ENCODE assay signal across 16 cellular contexts in the genomic region with DNA sequence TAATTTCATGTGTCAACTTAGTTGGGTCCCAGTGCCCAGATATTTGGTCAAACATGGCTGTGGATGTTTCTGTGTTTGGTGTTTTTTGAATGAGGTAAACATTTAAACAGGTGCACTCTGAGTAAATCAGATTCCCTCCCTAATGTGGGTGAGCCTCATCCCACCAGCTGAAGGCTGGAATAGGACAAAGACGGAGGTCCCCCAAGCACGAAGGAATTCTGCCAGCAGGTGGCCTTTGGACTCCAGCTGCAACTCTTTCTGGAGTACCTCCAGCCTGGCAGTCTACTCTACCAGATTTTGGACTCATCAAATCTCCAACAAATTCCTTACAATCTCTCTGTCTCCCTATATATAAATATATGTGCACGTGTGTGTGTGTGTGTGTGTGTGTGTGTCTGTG.
"Had no signal": no experiment of that assay in that cellular context is flagged by ENCODE, and none has a peak within 500 bp of the region (broad histone marks: within the 10 kb centered on the region; RNA-seq: fewer than 3 reads in every experiment).

No MANE protein-coding gene starts in this region.

- DNase-seq: activated CD4-positive, alpha-beta T cell treated with anti-CD3 and anti-CD28 coated beads, Interleukin-2, amount 50 U/mL, for 1 hour; activated T-cell treated with anti-CD3 and anti-CD28 coated beads, Interleukin-2, amount 50 U/mL, for 1 hour; amniotic stem cell; caudate nucleus; effector CD4-positive, alpha-beta T cell; foreskin fibroblast; hippocampal formation; left ventricle myocardium inferior; naive thymus-derived CD8-positive, alpha-beta T cell; retina had no signal

- H3K36me3 Mint-ChIP-seq: activated naive CD4-positive, alpha-beta T cell treated with anti-CD3 and anti-CD28 coated beads, Interleukin-2, amount 50 U/mL, for 24 hours; naive thymus-derived CD8-positive, alpha-beta T cell; stimulated activated effector memory CD8-positive, alpha-beta T cell treated with anti-CD3 and anti-CD28 coated beads, Interleukin-12 subunit alpha, Interleukin-12 subunit beta, amount 100 ng/mL, for 72 hours had no signal

- H3K27me3 Mint-ChIP-seq: activated naive CD4-positive, alpha-beta T cell treated with anti-CD3 and anti-CD28 coated beads, Interleukin-2, amount 50 U/mL, for 24 hours had no signal

- H3K27me3 ChIP-seq: body of pancreas, neutrophil had no signal

- H3K27ac ChIP-seq: body of pancreas, left ventricle myocardium inferior, neutrophil had no signal

- H3K9me3 Mint-ChIP-seq: activated naive CD4-positive, alpha-beta T cell treated with anti-CD3 and anti-CD28 coated beads, Interleukin-2, amount 50 U/mL, for 24 hours had no signal

- H3K27ac Mint-ChIP-seq: activated naive CD4-positive, alpha-beta T cell treated with anti-CD3 and anti-CD28 coated beads, Interleukin-2, amount 50 U/mL, for 24 hours; naive thymus-derived CD8-positive, alpha-beta T cell; stimulated activated effector memory CD8-positive, alpha-beta T cell treated with anti-CD3 and anti-CD28 coated beads, Interleukin-12 subunit alpha, Interleukin-12 subunit beta, amount 100 ng/mL, for 72 hours; T-helper 1 cell treated with Interleukin-12 subunit alpha and Interleukin-12 subunit beta and Interleukin-4 antibody, amounts not matched to agents 30 μg/mL and 1 μg/mL, for 36 hours had no signal

- H3K4me3 ChIP-seq: body of pancreas, left ventricle myocardium inferior, thoracic aorta had no signal

- H3K36me3 ChIP-seq: left ventricle myocardium inferior, neutrophil, thoracic aorta had no signal

- H3K4me3 Mint-ChIP-seq: activated naive CD4-positive, alpha-beta T cell treated with anti-CD3 and anti-CD28 coated beads, Interleukin-2, amount 50 U/mL, for 24 hours; naive thymus-derived CD8-positive, alpha-beta T cell; stimulated activated effector memory CD8-positive, alpha-beta T cell treated with anti-CD3 and anti-CD28 coated beads, Interleukin-12 subunit alpha, Interleukin-12 subunit beta, amount 100 ng/mL, for 72 hours had no signal
